ENCODE assay signal across 28 cellular contexts in genomic region chr5:104817127-104817526, GRCh38.
"Had no signal": no experiment of that assay in that cellular context is flagged by ENCODE, and none has a peak within 500 bp of the region (broad histone marks: within the 10 kb centered on the region; RNA-seq: fewer than 3 reads in every experiment).

No MANE protein-coding gene starts in this region.

- ATAC-seq: natural killer cell; psoas muscle; stimulated activated naive B cell treated with anti-CD40 and anti-IgM and Interleukin-4, amounts not matched to agents 10 μg/mL and 1 μg/mL and 100 μg/mL, for 72 hours had no signal

- H3K27ac ChIP-seq: brain microvascular endothelial cell, coronary artery, dorsolateral prefrontal cortex, left ventricle myocardium inferior, neural progenitor cell, parathyroid adenoma, psoas muscle, sigmoid colon, suprapubic skin, tibial artery, VCaP had no signal

- H3K4me3 ChIP-seq: coronary artery, dorsolateral prefrontal cortex, left ventricle myocardium inferior, lung, neural progenitor cell, psoas muscle, sigmoid colon, suprapubic skin, tibial artery had no signal

- H3K9me3 ChIP-seq: psoas muscle, sigmoid colon, suprapubic skin, tibial artery had no signal

- H3K36me3 ChIP-seq: brain microvascular endothelial cell, left ventricle myocardium inferior, neural progenitor cell, sigmoid colon, suprapubic skin, tibial artery had no signal

- H3K4me1 ChIP-seq: left ventricle myocardium inferior, parathyroid adenoma, psoas muscle, sigmoid colon, suprapubic skin, tibial artery had no signal

- DNase-seq: activated CD4-positive, alpha-beta T cell treated with anti-CD3 and anti-CD28 coated beads for 4 hours; activated CD4-positive, alpha-beta T cell treated with anti-CD3 and anti-CD28 coated beads, Interleukin-2, amount 50 U/mL, for 4 hours; activated effector memory CD4-positive, alpha-beta T cell treated with anti-CD3 and anti-CD28 coated beads, Interleukin-2, amount 50 U/mL, for 16 hours; activated naive CD4-positive, alpha-beta T cell treated with anti-CD3 and anti-CD28 coated beads for 36 hours; activated naive CD8-positive, alpha-beta T cell treated with anti-CD3 and anti-CD28 coated beads for 36 hours; activated T-cell treated with anti-CD3 and anti-CD28 coated beads for 4 hours; amniotic stem cell; brain microvascular endothelial cell; dorsolateral prefrontal cortex; effector memory CD4-positive, alpha-beta T cell; kidney glomerular epithelial cell; left ventricle myocardium inferior; mesendoderm; natural killer cell; occipital lobe; psoas muscle; sigmoid colon; small intestine; stimulated activated CD4-positive, alpha-beta T cell treated with anti-CD3 and anti-CD28 coated beads, Interleukin-1b, Interleukin-23, amount 100 ng/mL, for 48 hours; stimulated activated CD4-positive, alpha-beta T cell treated with anti-CD3 and anti-CD28 coated beads, Interleukin-4, amount 100 ng/mL, for 4 hours; stimulated activated naive B cell treated with anti-CD40 and anti-IgM and Interleukin-4, amounts not matched to agents 10 μg/mL and 1 μg/mL and 100 μg/mL, for 72 hours; tibial artery had no signal

- H3K27me3 ChIP-seq: brain microvascular endothelial cell, dorsolateral prefrontal cortex, neural progenitor cell, sigmoid colon, suprapubic skin, tibial artery had no signal
